In genomic region chr1:30855686-30856259, GRCh38 we compare ENCODE assay signal across 26 cellular contexts.
"Had no signal": no experiment of that assay in that cellular context is flagged by ENCODE, and none has a peak within 500 bp of the region (broad histone marks: within the 10 kb centered on the region; RNA-seq: fewer than 3 reads in every experiment).

No MANE protein-coding gene starts in this region.

- H3K4me1 ChIP-seq: foreskin keratinocyte, uterus had no signal

- FAIRE-seq: colon, keratinocyte, small intestine had no signal

- H3K9me3 ChIP-seq: body of pancreas, suprapubic skin, transverse colon, uterus had no signal

- H3K4me3 ChIP-seq: body of pancreas, hepatocyte, neural progenitor cell, suprapubic skin, transverse colon, uterus had no signal

- H3K9ac ChIP-seq: neural progenitor cell had no signal

- DNase-seq: activated CD4-positive, alpha-beta T cell treated with anti-CD3 and anti-CD28 coated beads, Interleukin-2, amount 10 ng/mL, durations not matched to agents 24 days and 14 days; activated CD8-positive, alpha-beta T cell treated with anti-CD3 and anti-CD28 coated beads for 36 hours; activated naive CD4-positive, alpha-beta T cell treated with Interleukin-2 at 50 U/mL for 16 hours; activated naive CD8-positive, alpha-beta T cell treated with anti-CD3 and anti-CD28 coated beads, Interleukin-2, amount 10 ng/mL, durations not matched to agents 7 days and 5 days; activated T-cell treated with anti-CD3 and anti-CD28 coated beads, Interleukin-2, amount 50 U/mL, for 24 hours; foreskin keratinocyte; naive B cell; right cardiac atrium; small intestine; stimulated activated CD4-positive, alpha-beta T cell treated with anti-CD3 and anti-CD28 coated beads, Interleukin-15, amount 100 ng/mL, for 24 hours; stimulated activated CD4-positive, alpha-beta T cell treated with anti-CD3 and anti-CD28 coated beads, Interleukin-2, amount 100 ng/mL, for 48 hours; T-helper 9 cell; transverse colon; uterus had no signal

- H3K36me3 Mint-ChIP-seq: activated naive CD8-positive, alpha-beta T cell treated with anti-CD3 and anti-CD28 coated beads, Interleukin-2, amount 10 ng/mL, durations not matched to agents 7 days and 5 days; naive B cell; neural progenitor cell had no signal

- ATAC-seq: activated CD8-positive, alpha-beta T cell treated with anti-CD3 and anti-CD28 coated beads for 36 hours; body of pancreas; foreskin keratinocyte; left lobe of liver; right cardiac atrium had no signal

- H2AFZ ChIP-seq: hepatocyte, neural progenitor cell had no signal

- H3K27me3 ChIP-seq: body of pancreas, hepatocyte, suprapubic skin, transverse colon, uterus had no signal

- H3K36me3 ChIP-seq: neural progenitor cell, suprapubic skin, transverse colon, uterus had no signal

- H3K4me2 ChIP-seq: hepatocyte, neural progenitor cell had no signal

- H3K4me3 Mint-ChIP-seq: activated CD4-positive, alpha-beta T cell treated with anti-CD3 and anti-CD28 coated beads, Interleukin-2, amount 10 ng/mL, durations not matched to agents 24 days and 14 days; activated CD8-positive, alpha-beta T cell treated with anti-CD3 and anti-CD28 coated beads for 36 hours; activated naive CD8-positive, alpha-beta T cell treated with anti-CD3 and anti-CD28 coated beads, Interleukin-2, amount 10 ng/mL, durations not matched to agents 7 days and 5 days; activated T-cell treated with anti-CD3 and anti-CD28 coated beads, Interleukin-2, amount 50 U/mL, for 24 hours; endodermal cell; neural progenitor cell; stimulated activated naive CD8-positive, alpha-beta T cell treated with anti-CD3 and anti-CD28 coated beads, Interleukin-15, Interleukin-2, amounts not matched to agents 100 ng/mL and 50 ng/mL, for 24 hours had no signal

- H3K27ac Mint-ChIP-seq: activated CD4-positive, alpha-beta T cell treated with anti-CD3 and anti-CD28 coated beads, Interleukin-2, amount 10 ng/mL, durations not matched to agents 24 days and 14 days; activated CD8-positive, alpha-beta T cell treated with anti-CD3 and anti-CD28 coated beads for 36 hours; activated naive CD8-positive, alpha-beta T cell treated with anti-CD3 and anti-CD28 coated beads, Interleukin-2, amount 10 ng/mL, durations not matched to agents 7 days and 5 days; activated T-cell treated with anti-CD3 and anti-CD28 coated beads, Interleukin-2, amount 50 U/mL, for 24 hours; activated T-helper 2 cell treated with anti-CD3 and anti-CD28 coated beads, Interferon-gamma antibody, Interleukin-2, Interleukin-4, amounts not matched to agents 10 μg/mL and 5 μg/mL and 100 μg/mL, durations not matched to agents 14 hours and 24 hours and 36 hours; endodermal cell; neural progenitor cell; progenitor cell of endocrine pancreas; stimulated activated naive CD8-positive, alpha-beta T cell treated with anti-CD3 and anti-CD28 coated beads, Interleukin-15, Interleukin-2, amounts not matched to agents 100 ng/mL and 50 ng/mL, for 24 hours had no signal

- H3K27ac ChIP-seq: body of pancreas, epithelial cell of prostate, foreskin keratinocyte, hepatocyte, neural progenitor cell, suprapubic skin, uterus had no signal

- H3K9me3 Mint-ChIP-seq: activated CD4-positive, alpha-beta T cell treated with anti-CD3 and anti-CD28 coated beads, Interleukin-2, amount 10 ng/mL, durations not matched to agents 24 days and 14 days; activated CD8-positive, alpha-beta T cell treated with anti-CD3 and anti-CD28 coated beads for 36 hours; activated naive CD8-positive, alpha-beta T cell treated with anti-CD3 and anti-CD28 coated beads, Interleukin-2, amount 10 ng/mL, durations not matched to agents 7 days and 5 days; activated T-cell treated with anti-CD3 and anti-CD28 coated beads, Interleukin-2, amount 50 U/mL, for 24 hours; activated T-helper 2 cell treated with anti-CD3 and anti-CD28 coated beads, Interferon-gamma antibody, Interleukin-2, Interleukin-4, amounts not matched to agents 10 μg/mL and 5 μg/mL and 100 μg/mL, durations not matched to agents 14 hours and 24 hours and 36 hours; endodermal cell; neural progenitor cell; stimulated activated naive CD8-positive, alpha-beta T cell treated with anti-CD3 and anti-CD28 coated beads, Interleukin-15, Interleukin-2, amounts not matched to agents 100 ng/mL and 50 ng/mL, for 24 hours had no signal

- H3K79me2 ChIP-seq: hepatocyte had no signal
